ENCODE assay signal across 8 cellular contexts in the genomic region with DNA sequence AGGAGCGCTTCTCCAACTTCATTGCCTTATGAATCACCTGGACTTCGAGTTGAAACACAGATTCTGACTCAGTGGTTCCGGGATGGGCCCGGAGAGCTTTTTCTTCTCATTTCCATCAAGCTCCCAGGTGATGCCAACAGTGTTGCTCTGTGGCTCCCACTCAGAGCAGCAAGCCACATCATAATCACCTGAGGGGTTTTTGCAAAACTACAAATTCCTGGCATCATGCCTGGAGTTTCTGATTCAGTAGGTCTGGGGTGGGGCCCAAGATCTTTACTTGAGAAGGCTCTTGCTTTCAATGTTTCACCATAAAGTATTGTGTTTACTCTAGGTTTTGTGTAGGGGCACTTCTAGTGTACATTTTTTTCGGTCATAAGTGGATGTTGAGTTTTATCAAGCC. TPM values are rescaled to one million over a fixed set of nuclear protein-coding genes. Genes with fewer than 3 reads are reported as not detected.
DNase-seq lines count a peak whose midpoint lies in the region; ATAC-seq and TF ChIP-seq lines count a peak whose summit lies in the region.

No MANE protein-coding gene starts in this region.

- no peaks in the 10 kb centered on the region for H3K27me3 ChIP-seq in CD4-positive, CD25-positive, alpha-beta regulatory T cell (ENCODE audit: control insufficient read depth, insufficient read depth, low read length)
- H3K27me3 ChIP-seq in WERI-Rb-1 (ENCODE audit: insufficient read depth, low read depth, severe bottlenecking), result peaks cover 10% of the 10 kb centered on the region

- DNase-seq in CD4-positive, CD25-positive, alpha-beta regulatory T cell, result peak in 1 of 3 donors; percentile 16
- DNase-seq in NCI-H1105 (lab: John Stamatoyannopoulos, UW) (peak; percentile 46), naive B cell (no peak), NCI-H1092 treated with DMSO at 0.1 percent for 48 hours (lab: John Stamatoyannopoulos, UW) (no peak), cerebellar nuclear complex (lab: John Stamatoyannopoulos, UW) (no peak), WERI-Rb-1 (no peak)
- peak; percentile 42 for DNase-seq in activated T-helper 9 cell treated with anti-CD3 and anti-CD28 coated beads, Interleukin-2, amount 50 U/mL, for 16 hours (ENCODE audit: low read depth)

- H3K36me3 Mint-ChIP-seq in CD4-positive, CD25-positive, alpha-beta regulatory T cell, result peaks cover 9% of the 10 kb centered on the region
- H3K36me3 Mint-ChIP-seq in naive B cell, result no peaks in the 10 kb centered on the region

- H3K4me1 Mint-ChIP-seq in CD4-positive, CD25-positive, alpha-beta regulatory T cell, result peaks cover 46 to 92% (median 71%) of the 10 kb centered on the region in 4 donors
- H3K4me1 Mint-ChIP-seq in naive B cell, result peaks cover 31 to 74% (median 55%) of the 10 kb centered on the region in 3 donors

- no peaks in the 10 kb centered on the region for H3K27me3 Mint-ChIP-seq in CD4-positive, CD25-positive, alpha-beta regulatory T cell
- H3K27me3 Mint-ChIP-seq in naive B cell, result no peaks in the 10 kb centered on the region

- H3K9me3 ChIP-seq in CD4-positive, CD25-positive, alpha-beta regulatory T cell (ENCODE audit: control insufficient read depth in 2 of 2, low read length in 2 of 2), result no peaks in the 10 kb centered on the region
- H3K9me3 ChIP-seq in WERI-Rb-1 (ENCODE audit: severe bottlenecking), result no peaks in the 10 kb centered on the region

- peak overlapping the region; percentile 79 for H3K27ac ChIP-seq in CD4-positive, CD25-positive, alpha-beta regulatory T cell (ENCODE audit: insufficient read depth, low read length, poor library complexity, severe bottlenecking)
- no peak overlapping the region for H3K27ac ChIP-seq in WERI-Rb-1

- TF ChIP-seq CTCF in WERI-Rb-1 (IDR thresholded peaks at IDR 0.05; ENCODE audit: low read depth, low read length), result no peak

- peak overlapping the region; percentile 80 for H3K4me3 ChIP-seq in CD4-positive, CD25-positive, alpha-beta regulatory T cell (ENCODE audit: low read depth, low read length)
- H3K4me3 ChIP-seq in WERI-Rb-1 (ENCODE audit: low read depth, low read length), result no peak overlapping the region

- H3K9me3 Mint-ChIP-seq in CD4-positive, CD25-positive, alpha-beta regulatory T cell, result no peaks in the 10 kb centered on the region
- peaks cover 0 to 2% (median 0%) of the 10 kb centered on the region in 7 donors for H3K9me3 Mint-ChIP-seq in naive B cell

- no peaks in the 10 kb centered on the region for H3K36me3 ChIP-seq in CD4-positive, CD25-positive, alpha-beta regulatory T cell (ENCODE audit: control insufficient read depth, insufficient read depth, low read length)
- H3K36me3 ChIP-seq in WERI-Rb-1, result no peaks in the 10 kb centered on the region

- peak in 1 of 2 donors; percentile 31 for ATAC-seq in CD4-positive, CD25-positive, alpha-beta regulatory T cell (ENCODE audit: low read depth in 2 of 2)
- ATAC-seq in naive B cell (ENCODE audit: low read depth in 2 of 2) (no peak), HG03565 (IDR thresholded peaks at IDR 0.05; ENCODE audit: unreplicated experiment) (no peak)

- H3K4me3 Mint-ChIP-seq in CD4-positive, CD25-positive, alpha-beta regulatory T cell, result peak overlapping the region; percentile 80 to 92 (median 86)
- peak overlapping the region in 6 of 8 donors; percentile 38 to 73 (median 47) for H3K4me3 Mint-ChIP-seq in naive B cell

- peak overlapping the region; percentile 88 to 95 (median 92) for H3K27ac Mint-ChIP-seq in CD4-positive, CD25-positive, alpha-beta regulatory T cell
- H3K27ac Mint-ChIP-seq in naive B cell, result peak overlapping the region in 5 of 6 donors; percentile 61 to 78 (median 69)

- peaks cover 58% of the 10 kb centered on the region for H3K4me1 ChIP-seq in CD4-positive, CD25-positive, alpha-beta regulatory T cell (ENCODE audit: control insufficient read depth, insufficient read depth, low read length, poor library complexity, severe bottlenecking)

RNA-seq across cellular contexts. Expression of a gene that starts 7.0 kb away (rescaled TPM):
- 31.9 TPM for total RNA-seq in CD4-positive, CD25-positive, alpha-beta regulatory T cell
- polyA plus RNA-seq in CD4-positive, CD25-positive, alpha-beta regulatory T cell, result 10 to 100 TPM; 19.3 to 23.2 (median 21.8) TPM
- 10 to 100 TPM; 18.4 to 30.7 (median 26.9) TPM for polyA plus RNA-seq in naive B cell (ENCODE audit: low read depth in 6 of 6)

Comparison
In these comparisons a context has a peak if more than half of its experiments do, and no peak if none do; other contexts are left out.
1. DNase-seq: peak in NCI-H1105 (single experiment) and activated T-helper 9 cell treated with anti-CD3 and anti-CD28 coated beads, Interleukin-2, amount 50 U/mL, for 16 hours (single experiment); none in naive B cell (single experiment), NCI-H1092 treated with DMSO at 0.1 percent for 48 hours (single experiment), cerebellar nuclear complex (0 of 2) and WERI-Rb-1 (single experiment).